Comparison of ENCODE assay signal across 1 cellular context in genomic region chr4:186940476-186940875, GRCh38.
TF ChIP-seq lines count a peak whose summit lies in the region.

No MANE protein-coding gene starts in this region.

TF ChIP-seq in HepG2, 621 proteins besides CTCF, POLR2A, EP300 and RAD21 (continued from another document):
- TF ChIP-seq ZNF883 (CRISPR knock-in tag; IDR thresholded peaks at IDR 0.05; ENCODE audit: not compliant biosample characterization) (no peak), ZNF678 (CRISPR knock-in tag; IDR thresholded peaks at IDR 0.05) (no peak), HOXA3 (CRISPR knock-in tag; IDR thresholded peaks at IDR 0.05) (peak; percentile 16; the same call in 1 of the 2 replicates), CEBPB (IDR thresholded peaks at IDR 0.05; ENCODE audit: borderline replicate concordance, low read depth, low read length) (no peak), HNF4A (CRISPR knock-in tag; IDR thresholded peaks at IDR 0.05) (peak; percentile 56), ZNF737 (CRISPR knock-in tag; IDR thresholded peaks at IDR 0.05; ENCODE audit: borderline replicate concordance) (no peak), ZNF850 (CRISPR knock-in tag; conservative IDR thresholded peaks at IDR 0.05) (no peak), HMG20A (CRISPR knock-in tag; IDR thresholded peaks at IDR 0.05; ENCODE audit: borderline replicate concordance) (0 out of 2 replicates have a peak, but pooled peaks have one; percentile 17), ZSCAN20 (CRISPR knock-in tag; IDR thresholded peaks at IDR 0.05; ENCODE audit: borderline replicate concordance) (no peak), EEA1 (CRISPR knock-in tag; IDR thresholded peaks at IDR 0.05; ENCODE audit: borderline replicate concordance) (no peak), KIAA2018 (CRISPR knock-in tag; IDR thresholded peaks at IDR 0.05; ENCODE audit: borderline replicate concordance) (no peak)
- TF ChIP-seq, protein P1, sequence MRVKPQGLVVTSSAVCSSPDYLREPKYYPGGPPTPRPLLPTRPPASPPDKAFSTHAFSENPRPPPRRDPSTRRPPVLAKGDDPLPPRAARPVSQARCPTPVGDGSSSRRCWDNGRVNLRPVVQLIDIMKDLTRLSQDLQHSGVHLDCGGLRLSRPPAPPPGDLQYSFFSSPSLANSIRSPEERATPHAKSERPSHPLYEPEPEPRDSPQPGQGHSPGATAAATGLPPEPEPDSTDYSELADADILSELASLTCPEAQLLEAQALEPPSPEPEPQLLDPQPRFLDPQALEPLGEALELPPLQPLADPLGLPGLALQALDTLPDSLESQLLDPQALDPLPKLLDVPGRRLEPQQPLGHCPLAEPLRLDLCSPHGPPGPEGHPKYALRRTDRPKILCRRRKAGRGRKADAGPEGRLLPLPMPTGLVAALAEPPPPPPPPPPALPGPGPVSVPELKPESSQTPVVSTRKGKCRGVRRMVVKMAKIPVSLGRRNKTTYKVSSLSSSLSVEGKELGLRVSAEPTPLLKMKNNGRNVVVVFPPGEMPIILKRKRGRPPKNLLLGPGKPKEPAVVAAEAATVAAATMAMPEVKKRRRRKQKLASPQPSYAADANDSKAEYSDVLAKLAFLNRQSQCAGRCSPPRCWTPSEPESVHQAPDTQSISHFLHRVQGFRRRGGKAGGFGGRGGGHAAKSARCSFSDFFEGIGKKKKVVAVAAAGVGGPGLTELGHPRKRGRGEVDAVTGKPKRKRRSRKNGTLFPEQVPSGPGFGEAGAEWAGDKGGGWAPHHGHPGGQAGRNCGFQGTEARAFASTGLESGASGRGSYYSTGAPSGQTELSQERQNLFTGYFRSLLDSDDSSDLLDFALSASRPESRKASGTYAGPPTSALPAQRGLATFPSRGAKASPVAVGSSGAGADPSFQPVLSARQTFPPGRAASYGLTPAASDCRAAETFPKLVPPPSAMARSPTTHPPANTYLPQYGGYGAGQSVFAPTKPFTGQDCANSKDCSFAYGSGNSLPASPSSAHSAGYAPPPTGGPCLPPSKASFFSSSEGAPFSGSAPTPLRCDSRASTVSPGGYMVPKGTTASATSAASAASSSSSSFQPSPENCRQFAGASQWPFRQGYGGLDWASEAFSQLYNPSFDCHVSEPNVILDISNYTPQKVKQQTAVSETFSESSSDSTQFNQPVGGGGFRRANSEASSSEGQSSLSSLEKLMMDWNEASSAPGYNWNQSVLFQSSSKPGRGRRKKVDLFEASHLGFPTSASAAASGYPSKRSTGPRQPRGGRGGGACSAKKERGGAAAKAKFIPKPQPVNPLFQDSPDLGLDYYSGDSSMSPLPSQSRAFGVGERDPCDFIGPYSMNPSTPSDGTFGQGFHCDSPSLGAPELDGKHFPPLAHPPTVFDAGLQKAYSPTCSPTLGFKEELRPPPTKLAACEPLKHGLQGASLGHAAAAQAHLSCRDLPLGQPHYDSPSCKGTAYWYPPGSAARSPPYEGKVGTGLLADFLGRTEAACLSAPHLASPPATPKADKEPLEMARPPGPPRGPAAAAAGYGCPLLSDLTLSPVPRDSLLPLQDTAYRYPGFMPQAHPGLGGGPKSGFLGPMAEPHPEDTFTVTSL (CRISPR knock-in tag; IDR thresholded peaks at IDR 0.05; ENCODE audit: borderline replicate concordance) = peak; percentile 31; the same call in 1 of the 2 replicates
